Comparison of ENCODE assay signal across 9 cellular contexts in the genomic region with DNA sequence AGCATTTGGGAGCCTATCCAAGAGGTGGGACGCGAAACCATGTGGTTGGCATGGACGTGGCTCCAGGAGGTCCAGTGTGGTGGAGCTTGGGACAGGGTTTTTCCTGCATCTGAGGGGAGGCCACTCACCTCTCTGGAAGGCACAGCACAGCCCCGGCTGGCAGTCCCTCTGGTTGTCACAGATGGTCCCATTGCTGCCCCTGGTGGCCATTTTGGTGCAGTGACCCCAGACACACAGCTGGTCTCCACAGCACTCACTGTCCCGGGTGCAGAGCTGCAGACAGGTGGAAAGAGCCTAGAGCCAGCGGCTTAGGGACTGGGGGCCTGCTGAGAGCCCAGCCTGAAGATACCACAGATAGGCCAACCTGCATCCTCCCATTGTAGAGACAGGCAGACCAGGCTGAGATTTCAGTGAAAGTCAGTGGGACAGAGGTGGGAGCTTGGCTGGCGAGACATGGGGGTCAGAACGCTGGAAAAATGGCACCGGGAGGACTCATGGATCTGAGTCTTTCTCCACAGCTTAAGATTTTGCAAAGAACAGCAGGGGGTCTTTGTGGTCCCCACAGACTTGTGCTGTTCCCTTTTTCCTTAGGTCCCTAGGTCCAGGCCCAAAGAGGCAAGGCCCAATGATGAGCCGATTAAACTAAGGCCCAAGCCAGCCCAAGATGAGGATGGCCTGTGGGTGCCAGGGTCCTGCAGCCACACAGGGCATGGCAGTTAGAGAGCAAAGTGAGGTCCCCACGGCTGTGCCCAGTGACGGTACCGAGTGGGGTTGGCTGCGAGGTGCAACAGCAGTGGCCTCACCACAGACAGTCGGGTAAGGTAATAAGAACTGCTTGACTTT. TPM values are rescaled to one million over a fixed set of nuclear protein-coding genes. Genes with fewer than 3 reads are reported as not detected.
DNase-seq lines count a peak whose midpoint lies in the region; ATAC-seq, FAIRE-seq and TF ChIP-seq lines count a peak whose summit lies in the region.
"Had no signal": no experiment of that assay in that cellular context is flagged by ENCODE, and none has a peak within 500 bp of the region (broad histone marks: within the 10 kb centered on the region; RNA-seq: fewer than 3 reads in every experiment).

No MANE protein-coding gene starts in this region.

- no peaks in the 10 kb centered on the region for H3K9me1 ChIP-seq in endothelial cell of umbilical vein (replicated peaks; ENCODE audit: control insufficient read depth, extremely low read depth, insufficient read depth, low read length)

- no peaks in the 10 kb centered on the region for H4K20me1 ChIP-seq in endothelial cell of umbilical vein (replicated peaks; ENCODE audit: control insufficient read depth, extremely low read depth, insufficient read depth, low read length)

- no peaks in the 10 kb centered on the region for H3K9me3 Mint-ChIP-seq in activated CD8-positive, alpha-beta T cell treated with anti-CD3 and anti-CD28 coated beads for 36 hours
- no peaks in the 10 kb centered on the region for H3K9me3 Mint-ChIP-seq in natural killer cell treated with Interleukin-12 subunit alpha and Interleukin-12 subunit beta and Interleukin-15 and Interleukin-18, amount 100 ng/mL, for 72 hours
- peaks cover 0 to 4% of the 10 kb centered on the region in 2 donors for H3K9me3 Mint-ChIP-seq in stimulated activated naive CD8-positive, alpha-beta T cell treated with anti-CD3 and anti-CD28 coated beads, Interleukin-15, amount 100 ng/mL, for 72 hours
- H3K9me3 Mint-ChIP-seq: IgD-negative memory B cell had no signal

- no peaks in the 10 kb centered on the region for H3K4me1 ChIP-seq in endothelial cell of umbilical vein (ENCODE audit: control insufficient read depth, extremely low read depth, insufficient read depth, low read length)

- no peak overlapping the region for H3K27ac ChIP-seq in endothelial cell of umbilical vein (ENCODE audit: insufficient read depth, low read depth, low read length)

- no peaks in the 10 kb centered on the region for H3K27me3 ChIP-seq in endothelial cell of umbilical vein (ENCODE audit: control insufficient read depth in 2 of 2, insufficient read depth in 2 of 2, low read length in 2 of 2)

- peak; percentile 81 for TF ChIP-seq CTCF in activated CD8-positive, alpha-beta T cell treated with anti-CD3 and anti-CD28 coated beads for 36 hours (IDR thresholded peaks at IDR 0.05)
- TF ChIP-seq CTCF in endothelial cell of umbilical vein (IDR thresholded peaks at IDR 0.05; ENCODE audit: extremely low read depth in 1 of 2, insufficient read depth in 1 of 2, low read depth in 1 of 2, low read length in 2 of 2): peak; percentile 80 to 86

- H3K9me3 ChIP-seq in endothelial cell of umbilical vein (replicated peaks; ENCODE audit: control insufficient read depth, insufficient read depth, low read length): no peaks in the 10 kb centered on the region

- CTCF ChIA-PET in activated CD8-positive, alpha-beta T cell treated with anti-CD3 and anti-CD28 coated beads for 36 hours (lab: Charles Lee): interaction anchor here (0.6 to 2.2 kb wide), 34 partner anchors 9 to 396 kb away, joined by 3 to 22 read pairs (median 4); no protein-coding TSS in a partner anchor
- CTCF ChIA-PET in endothelial cell of umbilical vein (lab: Charles Lee): interaction anchor here (0.6 to 2.3 kb wide), 17 partner anchors 9 to 1178 kb away, joined by 3 to 31 read pairs (median 9); partner anchors contain the start of gene DKK3

- no peaks in the 10 kb centered on the region for H3K27me3 Mint-ChIP-seq in activated CD8-positive, alpha-beta T cell treated with anti-CD3 and anti-CD28 coated beads for 36 hours
- H3K27me3 Mint-ChIP-seq in natural killer cell treated with Interleukin-12 subunit alpha and Interleukin-12 subunit beta and Interleukin-15 and Interleukin-18, amount 100 ng/mL, for 72 hours: peaks cover 0 to 7% of the 10 kb centered on the region in 2 donors
- H3K27me3 Mint-ChIP-seq in stimulated activated naive CD8-positive, alpha-beta T cell treated with anti-CD3 and anti-CD28 coated beads, Interleukin-15, amount 100 ng/mL, for 72 hours: peaks cover 27% of the 10 kb centered on the region

- H3K4me3 Mint-ChIP-seq in activated CD8-positive, alpha-beta T cell treated with anti-CD3 and anti-CD28 coated beads for 36 hours: no peak overlapping the region
- H3K4me3 Mint-ChIP-seq in natural killer cell treated with Interleukin-12 subunit alpha and Interleukin-12 subunit beta and Interleukin-15 and Interleukin-18, amount 100 ng/mL, for 72 hours: no peak overlapping the region
- H3K4me3 Mint-ChIP-seq in stimulated activated naive CD8-positive, alpha-beta T cell treated with anti-CD3 and anti-CD28 coated beads, Interleukin-15, amount 100 ng/mL, for 72 hours: no peak overlapping the region
- H3K4me3 Mint-ChIP-seq: IgD-negative memory B cell had no signal

- peak; percentile 74 for FAIRE-seq in endothelial cell of umbilical vein (lab: Jason Lieb, UNC)

- H3K79me2 ChIP-seq in endothelial cell of umbilical vein (ENCODE audit: control insufficient read depth, insufficient read depth, low read length): no peaks in the 10 kb centered on the region

- H3K4me3 ChIP-seq in endothelial cell of umbilical vein (replicated peaks in 1 of 3; ENCODE audit: insufficient read depth in 1 of 3, low read depth in 1 of 3, low read length in 3 of 3): no peak overlapping the region

- POLR2A ChIA-PET in activated CD8-positive, alpha-beta T cell treated with anti-CD3 and anti-CD28 coated beads for 36 hours (lab: Charles Lee): interaction anchor here (1.9 kb wide), 1 partner anchor 10 kb away, joined by 6 read pairs; no protein-coding TSS in a partner anchor
- POLR2A ChIA-PET in endothelial cell of umbilical vein (lab: Charles Lee): interaction anchor here (1.0 kb wide), 1 partner anchor 10 kb away, joined by 3 read pairs; no protein-coding TSS in a partner anchor

- H3K9ac ChIP-seq in endothelial cell of umbilical vein (replicated peaks; ENCODE audit: extremely low read depth, insufficient read depth, low read length): no peak overlapping the region

- H3K4me1 Mint-ChIP-seq in activated CD8-positive, alpha-beta T cell treated with anti-CD3 and anti-CD28 coated beads for 36 hours (ENCODE audit: low read depth): peaks cover 4% of the 10 kb centered on the region
- peaks cover 0 to 7% of the 10 kb centered on the region in 2 donors for H3K4me1 Mint-ChIP-seq in natural killer cell treated with Interleukin-12 subunit alpha and Interleukin-12 subunit beta and Interleukin-15 and Interleukin-18, amount 100 ng/mL, for 72 hours (ENCODE audit: low read depth in 2 of 2)
- peaks cover 8% of the 10 kb centered on the region for H3K4me1 Mint-ChIP-seq in stimulated activated naive CD8-positive, alpha-beta T cell treated with anti-CD3 and anti-CD28 coated beads, Interleukin-15, amount 100 ng/mL, for 72 hours
- H3K4me1 Mint-ChIP-seq: IgD-negative memory B cell had no signal

- H2AFZ ChIP-seq in endothelial cell of umbilical vein (ENCODE audit: low read depth, low read length): no peak overlapping the region

- dilution Hi-C loops in endothelial cell of umbilical vein (cut with MboI; ENCODE audit: extremely low pct_ligation_motif_present, low sequenced_read_pairs): no loop called here

- no peaks in the 10 kb centered on the region for H3K36me3 Mint-ChIP-seq in activated CD8-positive, alpha-beta T cell treated with anti-CD3 and anti-CD28 coated beads for 36 hours (ENCODE audit: low read depth)
- no peaks in the 10 kb centered on the region for H3K36me3 Mint-ChIP-seq in natural killer cell treated with Interleukin-12 subunit alpha and Interleukin-12 subunit beta and Interleukin-15 and Interleukin-18, amount 100 ng/mL, for 72 hours
- H3K36me3 Mint-ChIP-seq: IgD-negative memory B cell had no signal

- no peak overlapping the region for H3K4me2 ChIP-seq in endothelial cell of umbilical vein (ENCODE audit: insufficient read depth, low read length)

- H3K36me3 ChIP-seq in endothelial cell of umbilical vein (ENCODE audit: control insufficient read depth in 2 of 2, extremely low read depth in 1 of 2, insufficient read depth in 2 of 2, low read length in 2 of 2): peaks cover 0 to 21% of the 10 kb centered on the region in 2 experiments

- H3K27ac Mint-ChIP-seq in activated CD8-positive, alpha-beta T cell treated with anti-CD3 and anti-CD28 coated beads for 36 hours: no peak overlapping the region
- no peak overlapping the region for H3K27ac Mint-ChIP-seq in natural killer cell treated with Interleukin-12 subunit alpha and Interleukin-12 subunit beta and Interleukin-15 and Interleukin-18, amount 100 ng/mL, for 72 hours
- H3K27ac Mint-ChIP-seq in stimulated activated naive CD8-positive, alpha-beta T cell treated with anti-CD3 and anti-CD28 coated beads, Interleukin-15, amount 100 ng/mL, for 72 hours: peak overlapping the region in 1 of 2 donors; percentile 24

- ATAC-seq in GM18511 (IDR thresholded peaks at IDR 0.05; ENCODE audit: unreplicated experiment) (peak; percentile 98), HG03039 (IDR thresholded peaks at IDR 0.05; ENCODE audit: unreplicated experiment) (peak; percentile 83)
- peak; percentile 98 for ATAC-seq in activated CD8-positive, alpha-beta T cell treated with anti-CD3 and anti-CD28 coated beads for 36 hours
- peak; percentile 78 to 82 for ATAC-seq in natural killer cell treated with Interleukin-12 subunit alpha and Interleukin-12 subunit beta and Interleukin-15 and Interleukin-18, amount 100 ng/mL, for 72 hours
- ATAC-seq in stimulated activated naive CD8-positive, alpha-beta T cell treated with anti-CD3 and anti-CD28 coated beads, Interleukin-15, amount 100 ng/mL, for 72 hours: peak; percentile 89

- no peak for TF ChIP-seq POLR2A in endothelial cell of umbilical vein (IDR thresholded peaks at IDR 0.05; ENCODE audit: low read depth, low read length)

- BruUV-seq in endothelial cell of umbilical vein (replicated peaks; lab: Mats Ljungman, UMichigan): no TSS peak

- intact Hi-C loops in activated CD8-positive, alpha-beta T cell treated with anti-CD3 and anti-CD28 coated beads for 36 hours (cut with micrococcal nuclease): loop anchor here (10.0 kb wide), 1 partner anchor 172 kb away; no protein-coding TSS in a partner anchor
- intact Hi-C loops in endothelial cell of umbilical vein (cut with micrococcal nuclease): loop anchor here (1.0 kb wide), 1 partner anchor 77 kb away; no protein-coding TSS in a partner anchor

- peak; percentile 78 for DNase-seq in AG20443 (ENCODE audit: low spot score)
- peak; percentile 49 for DNase-seq in NCI-H460 (ENCODE audit: extremely low read depth, low read depth)
- peak; percentile 87 for DNase-seq in activated CD8-positive, alpha-beta T cell treated with anti-CD3 and anti-CD28 coated beads for 36 hours
- DNase-seq in endothelial cell of umbilical vein (ENCODE audit: low read depth, low spot score): peak; percentile 49
- no peak for DNase-seq in natural killer cell treated with Interleukin-12 subunit alpha and Interleukin-12 subunit beta and Interleukin-15 and Interleukin-18, amount 100 ng/mL, for 72 hours (ENCODE audit: low spot score)
- peak; percentile 71 to 75 for DNase-seq in stimulated activated naive CD8-positive, alpha-beta T cell treated with anti-CD3 and anti-CD28 coated beads, Interleukin-15, amount 100 ng/mL, for 72 hours

RNA-seq across cellular contexts. Expression of gene DKK3, which starts 41.4 kb away (rescaled TPM):
- 0.74 TPM in 1 of 2 replicates, not detected in the other for total RNA-seq in NCI-H460 (2014; rRNA removed; shearing (Covaris generic))
- polyA plus RNA-seq in NCI-H460 (2014; cell fraction: nucleus; rRNA removed): 0.45 TPM in 1 of 2 replicates, not detected in the other
- total RNA-seq in activated CD8-positive, alpha-beta T cell treated with anti-CD3 and anti-CD28 coated beads for 36 hours: not detected
- total RNA-seq in endothelial cell of umbilical vein: 131 and 165 TPM in 2 replicates
- 335 and 365 TPM in 2 replicates for polyA plus RNA-seq in endothelial cell of umbilical vein
- polyA plus RNA-seq in endothelial cell of umbilical vein (2011; cell fraction: cytosol; rRNA removed): 311 and 362 TPM in 2 replicates
- 162 and 176 TPM in 2 replicates for polyA plus RNA-seq in endothelial cell of umbilical vein (2011; cell fraction: nucleus; rRNA removed)
- 151 and 203 TPM in 2 replicates for polyA plus RNA-seq in endothelial cell of umbilical vein (2012)
- 287 and 327 TPM in 2 replicates for polyA minus RNA-seq in endothelial cell of umbilical vein
- not detected for polyA minus RNA-seq in endothelial cell of umbilical vein (2011; cell fraction: cytosol; rRNA and poly(A)+ RNA removed)
- 67.8 and 100 TPM in 2 replicates for polyA minus RNA-seq in endothelial cell of umbilical vein (2011; cell fraction: nucleus; rRNA and poly(A)+ RNA removed)
- total RNA-seq in natural killer cell treated with Interleukin-12 subunit alpha and Interleukin-12 subunit beta and Interleukin-15 and Interleukin-18, amount 100 ng/mL, for 72 hours: not detected
- polyA plus RNA-seq: IgD-negative memory B cell had no signal

Comparison
In these comparisons a context has a peak if more than half of its experiments do, and no peak if none do; other contexts are left out.
1. RNA of gene DKK3, which starts 41.4 kb away (total RNA-seq): 131 to 165 TPM in endothelial cell of umbilical vein; 0.74 TPM in NCI-H460, not detected in activated CD8-positive, alpha-beta T cell treated with anti-CD3 and anti-CD28 coated beads for 36 hours and not detected in natural killer cell treated with Interleukin-12 subunit alpha and Interleukin-12 subunit beta and Interleukin-15 and Interleukin-18, amount 100 ng/mL, for 72 hours; every median in the first group is over 10 times any median in the second.
2. Peak in every context shown above with its lines, with median percentiles within 50 percentile points of each other: ATAC-seq.